Comparison of ENCODE assay signal across 23 cellular contexts in genomic region chr6:137197684-137198645, GRCh38. TPM values are rescaled to one million over a fixed set of nuclear protein-coding genes. Genes with fewer than 3 reads are reported as not detected.
DNase-seq lines count a peak whose midpoint lies in the region; ATAC-seq, FAIRE-seq and TF ChIP-seq lines count a peak whose summit lies in the region.
"Had no signal": no experiment of that assay in that cellular context is flagged by ENCODE, and none has a peak within 500 bp of the region (broad histone marks: within the 10 kb centered on the region; RNA-seq: fewer than 3 reads in every experiment).

No MANE protein-coding gene starts in this region.

- no peaks in the 10 kb centered on the region for H3K27me3 ChIP-seq in OCI-LY3 (ENCODE audit: low read depth, low read length)
- no peaks in the 10 kb centered on the region for H3K27me3 ChIP-seq in endothelial cell of umbilical vein (ENCODE audit: control insufficient read depth in 2 of 2, insufficient read depth in 2 of 2, low read length in 2 of 2)
- H3K27me3 ChIP-seq in upper lobe of right lung: no peaks in the 10 kb centered on the region
- no peaks in the 10 kb centered on the region for H3K27me3 ChIP-seq in right atrium auricular region
- H3K27me3 ChIP-seq: MG63 had no signal

- H3K4me2 ChIP-seq in OCI-LY3 (ENCODE audit: low read length) (peak overlapping the region; percentile 26; the same call in 1 of the 2 replicates), endothelial cell of umbilical vein (ENCODE audit: insufficient read depth, low read length) (no peak overlapping the region)
- H3K4me2 ChIP-seq: SK-N-SH had no signal

- dilution Hi-C loops in endothelial cell of umbilical vein (cut with MboI; ENCODE audit: extremely low pct_ligation_motif_present, low sequenced_read_pairs): no loop called here

- FAIRE-seq in endothelial cell of umbilical vein (lab: Jason Lieb, UNC): peak; percentile 28
- FAIRE-seq: H54 had no signal

- no peaks in the 10 kb centered on the region for H3K9me1 ChIP-seq in endothelial cell of umbilical vein (replicated peaks; ENCODE audit: control insufficient read depth, extremely low read depth, insufficient read depth, low read length)

- DNase-seq in activated naive CD8-positive, alpha-beta T cell treated with anti-CD3 and anti-CD28 coated beads, Interleukin-2, amount 50 U/mL, for 24 hours: no peak
- DNase-seq in activated naive CD8-positive, alpha-beta T cell treated with anti-CD3 and anti-CD28 coated beads for 36 hours: no peak
- DNase-seq in endothelial cell of umbilical vein (ENCODE audit: low read depth, low spot score): no peak
- DNase-seq in upper lobe of right lung: no peak
- no peak for DNase-seq in right atrium auricular region (ENCODE audit: low spot score)
- DNase-seq in AG20443 (ENCODE audit: low spot score): no peak
- DNase-seq: CD4-positive, alpha-beta T cell; DMS153; GDM1; MG63; NCI-H1105; NCI-H2081; NCI-H2171 treated with DMSO at 0.1 percent for 48 hours; NCI-H82; RPMI8226; SHP77 treated with DMSO at 0.1 percent for 48 hours; SK-N-SH had no signal

- H3K79me2 ChIP-seq in OCI-LY3 (ENCODE audit: low read length): no peaks in the 10 kb centered on the region
- no peaks in the 10 kb centered on the region for H3K79me2 ChIP-seq in endothelial cell of umbilical vein (ENCODE audit: control insufficient read depth, insufficient read depth, low read length)

- no peak for TF ChIP-seq POLR2A in endothelial cell of umbilical vein (IDR thresholded peaks at IDR 0.05; ENCODE audit: low read depth, low read length)

- H3K4me3 ChIP-seq in OCI-LY3 (ENCODE audit: low read length) (no peak overlapping the region), endothelial cell of umbilical vein (replicated peaks in 1 of 3; ENCODE audit: insufficient read depth in 1 of 3, low read depth in 1 of 3, low read length in 3 of 3) (no peak overlapping the region), upper lobe of right lung (no peak overlapping the region), right atrium auricular region (no peak overlapping the region)
- H3K4me3 ChIP-seq: MG63 had no signal

- H3K4me3 Mint-ChIP-seq in activated naive CD8-positive, alpha-beta T cell treated with anti-CD3 and anti-CD28 coated beads, Interleukin-2, amount 50 U/mL, for 24 hours: no peak overlapping the region
- no peak overlapping the region for H3K4me3 Mint-ChIP-seq in activated naive CD8-positive, alpha-beta T cell treated with anti-CD3 and anti-CD28 coated beads for 36 hours
- H3K4me3 Mint-ChIP-seq: CD4-positive, alpha-beta T cell had no signal

- H3K4me1 Mint-ChIP-seq in activated naive CD8-positive, alpha-beta T cell treated with anti-CD3 and anti-CD28 coated beads, Interleukin-2, amount 50 U/mL, for 24 hours: peaks cover 11% of the 10 kb centered on the region
- H3K4me1 Mint-ChIP-seq in activated naive CD8-positive, alpha-beta T cell treated with anti-CD3 and anti-CD28 coated beads for 36 hours: peaks cover 2% of the 10 kb centered on the region

- peak overlapping the region; percentile 8 for H3K27ac Mint-ChIP-seq in activated naive CD8-positive, alpha-beta T cell treated with anti-CD3 and anti-CD28 coated beads, Interleukin-2, amount 50 U/mL, for 24 hours
- no peak overlapping the region for H3K27ac Mint-ChIP-seq in activated naive CD8-positive, alpha-beta T cell treated with anti-CD3 and anti-CD28 coated beads for 36 hours
- H3K27ac Mint-ChIP-seq: CD4-positive, alpha-beta T cell had no signal

- peak overlapping the region; percentile 53 for H3K27ac ChIP-seq in OCI-LY3 (ENCODE audit: low read length)
- no peak overlapping the region for H3K27ac ChIP-seq in endothelial cell of umbilical vein (ENCODE audit: insufficient read depth, low read depth, low read length)
- no peak overlapping the region for H3K27ac ChIP-seq in upper lobe of right lung
- H3K27ac ChIP-seq in right atrium auricular region: no peak overlapping the region

- TF ChIP-seq CTCF in OCI-LY3 (IDR thresholded peaks at IDR 0.05; ENCODE audit: low read depth, low read length) (no peak), endothelial cell of umbilical vein (IDR thresholded peaks at IDR 0.05; ENCODE audit: extremely low read depth in 1 of 2, insufficient read depth in 1 of 2, low read depth in 1 of 2, low read length in 2 of 2) (no peak), upper lobe of right lung (IDR thresholded peaks at IDR 0.05) (no peak), right atrium auricular region (IDR thresholded peaks at IDR 0.05) (no peak)

- H4K20me1 ChIP-seq in OCI-LY3 (ENCODE audit: insufficient read depth, low read length) (no peaks in the 10 kb centered on the region), endothelial cell of umbilical vein (replicated peaks; ENCODE audit: control insufficient read depth, extremely low read depth, insufficient read depth, low read length) (no peaks in the 10 kb centered on the region)

- intact Hi-C loops in endothelial cell of umbilical vein (cut with micrococcal nuclease): no loop called here
- intact Hi-C loops in upper lobe of right lung (cut with DNase I): no loop called here

- H3K27me3 Mint-ChIP-seq in activated naive CD8-positive, alpha-beta T cell treated with anti-CD3 and anti-CD28 coated beads, Interleukin-2, amount 50 U/mL, for 24 hours: no peaks in the 10 kb centered on the region
- H3K27me3 Mint-ChIP-seq in activated naive CD8-positive, alpha-beta T cell treated with anti-CD3 and anti-CD28 coated beads for 36 hours: no peaks in the 10 kb centered on the region
- H3K27me3 Mint-ChIP-seq: CD4-positive, alpha-beta T cell had no signal

- H3K36me3 ChIP-seq in OCI-LY3 (replicated peaks; ENCODE audit: low read depth, low read length) (peaks cover 35% of the 10 kb centered on the region), endothelial cell of umbilical vein (ENCODE audit: control insufficient read depth in 2 of 2, extremely low read depth in 1 of 2, insufficient read depth in 2 of 2, low read length in 2 of 2) (peaks cover 5 to 11% of the 10 kb centered on the region in 2 experiments), upper lobe of right lung (peaks cover 56% of the 10 kb centered on the region), right atrium auricular region (peaks cover 58% of the 10 kb centered on the region)

- ATAC-seq in activated naive CD8-positive, alpha-beta T cell treated with anti-CD3 and anti-CD28 coated beads, Interleukin-2, amount 50 U/mL, for 24 hours: no peak
- ATAC-seq in upper lobe of right lung: peak; percentile 29

- H3K4me1 ChIP-seq in OCI-LY3 (ENCODE audit: low read length) (peaks cover 25% of the 10 kb centered on the region), endothelial cell of umbilical vein (ENCODE audit: control insufficient read depth, extremely low read depth, insufficient read depth, low read length) (no peaks in the 10 kb centered on the region), upper lobe of right lung (peaks cover 8% of the 10 kb centered on the region), right atrium auricular region (peaks cover 0 to 30% of the 10 kb centered on the region in 2 donors)

- H3K9me3 ChIP-seq in OCI-LY3 (ENCODE audit: insufficient read depth, low read length) (no peaks in the 10 kb centered on the region), endothelial cell of umbilical vein (replicated peaks; ENCODE audit: control insufficient read depth, insufficient read depth, low read length) (no peaks in the 10 kb centered on the region), upper lobe of right lung (no peaks in the 10 kb centered on the region), right atrium auricular region (no peaks in the 10 kb centered on the region)
- H3K9me3 ChIP-seq: MG63, SK-N-SH had no signal

- H3K9ac ChIP-seq in OCI-LY3 (ENCODE audit: low read length) (no peak overlapping the region), endothelial cell of umbilical vein (replicated peaks; ENCODE audit: extremely low read depth, insufficient read depth, low read length) (no peak overlapping the region)
- H3K9ac ChIP-seq: SK-N-SH had no signal

- CTCF ChIA-PET in endothelial cell of umbilical vein (lab: Charles Lee): interaction anchor here (1.3 kb wide), 1 partner anchor 28 kb away, joined by 4 read pairs; no protein-coding TSS in a partner anchor

- peaks cover 22% of the 10 kb centered on the region for H3K36me3 Mint-ChIP-seq in activated naive CD8-positive, alpha-beta T cell treated with anti-CD3 and anti-CD28 coated beads, Interleukin-2, amount 50 U/mL, for 24 hours (ENCODE audit: low read depth)
- H3K36me3 Mint-ChIP-seq in activated naive CD8-positive, alpha-beta T cell treated with anti-CD3 and anti-CD28 coated beads for 36 hours: peaks cover 17% of the 10 kb centered on the region

- BruUV-seq in endothelial cell of umbilical vein (replicated peaks; lab: Mats Ljungman, UMichigan): no TSS peak

- POLR2A ChIA-PET in endothelial cell of umbilical vein (lab: Charles Lee): no interaction called here

- H2AFZ ChIP-seq in OCI-LY3 (ENCODE audit: low read depth, low read length): no peak overlapping the region
- no peak overlapping the region for H2AFZ ChIP-seq in endothelial cell of umbilical vein (ENCODE audit: low read depth, low read length)

- H3K9me3 Mint-ChIP-seq in activated naive CD8-positive, alpha-beta T cell treated with anti-CD3 and anti-CD28 coated beads, Interleukin-2, amount 50 U/mL, for 24 hours: no peaks in the 10 kb centered on the region
- no peaks in the 10 kb centered on the region for H3K9me3 Mint-ChIP-seq in activated naive CD8-positive, alpha-beta T cell treated with anti-CD3 and anti-CD28 coated beads for 36 hours
- H3K9me3 Mint-ChIP-seq: CD4-positive, alpha-beta T cell had no signal

RNA-seq across cellular contexts. Expression of gene IFNGR1, which starts 21.2 kb away (rescaled TPM):
- 10 to 100 TPM; 20.5 to 22.1 TPM for total RNA-seq in activated naive CD8-positive, alpha-beta T cell treated with anti-CD3 and anti-CD28 coated beads for 36 hours
- 27.5 and 31.2 TPM in 2 replicates for total RNA-seq in endothelial cell of umbilical vein
- polyA plus RNA-seq in endothelial cell of umbilical vein: 14.3 and 19.1 TPM in 2 replicates
- 20.6 and 25.8 TPM in 2 replicates for polyA plus RNA-seq in endothelial cell of umbilical vein (2011; cell fraction: cytosol; rRNA removed)
- polyA plus RNA-seq in endothelial cell of umbilical vein (2011; cell fraction: nucleus; rRNA removed): 26.0 and 33.4 TPM in 2 replicates
- 33.7 and 38.5 TPM in 2 replicates for polyA plus RNA-seq in endothelial cell of umbilical vein (2012)
- 71.0 and 77.5 TPM in 2 replicates for polyA minus RNA-seq in endothelial cell of umbilical vein
- polyA minus RNA-seq in endothelial cell of umbilical vein (2011; cell fraction: cytosol; rRNA and poly(A)+ RNA removed): 10.3 TPM
- 39.0 and 43.9 TPM in 2 replicates for polyA minus RNA-seq in endothelial cell of umbilical vein (2011; cell fraction: nucleus; rRNA and poly(A)+ RNA removed)
- total RNA-seq in upper lobe of right lung: 239 TPM
- total RNA-seq in right atrium auricular region: 100 to 1,000 TPM; 111 to 143 TPM

RNA-seq across cellular contexts. Expression of gene IL22RA2, which starts 24.5 kb away (rescaled TPM):
- total RNA-seq in activated naive CD8-positive, alpha-beta T cell treated with anti-CD3 and anti-CD28 coated beads for 36 hours: not detected
- total RNA-seq in endothelial cell of umbilical vein (not detected in 2 replicates), upper lobe of right lung (not detected), right atrium auricular region (not detected)
- polyA plus RNA-seq in endothelial cell of umbilical vein: not detected in 2 replicates
- not detected in 2 replicates for polyA plus RNA-seq in endothelial cell of umbilical vein (2011; cell fraction: cytosol; rRNA removed)
- not detected in 2 replicates for polyA plus RNA-seq in endothelial cell of umbilical vein (2011; cell fraction: nucleus; rRNA removed)
- polyA plus RNA-seq in endothelial cell of umbilical vein (2012): not detected in 2 replicates
- polyA minus RNA-seq in endothelial cell of umbilical vein: not detected in 2 replicates
- not detected for polyA minus RNA-seq in endothelial cell of umbilical vein (2011; cell fraction: cytosol; rRNA and poly(A)+ RNA removed)
- polyA minus RNA-seq in endothelial cell of umbilical vein (2011; cell fraction: nucleus; rRNA and poly(A)+ RNA removed): not detected in 2 replicates
- total RNA-seq: A172; CD4-positive, alpha-beta T cell; Daoy; NCI-H460 had no signal
- polyA plus RNA-seq: BJ, SK-N-SH had no signal
